ENCODE assay signal across 17 cellular contexts in the genomic region with DNA sequence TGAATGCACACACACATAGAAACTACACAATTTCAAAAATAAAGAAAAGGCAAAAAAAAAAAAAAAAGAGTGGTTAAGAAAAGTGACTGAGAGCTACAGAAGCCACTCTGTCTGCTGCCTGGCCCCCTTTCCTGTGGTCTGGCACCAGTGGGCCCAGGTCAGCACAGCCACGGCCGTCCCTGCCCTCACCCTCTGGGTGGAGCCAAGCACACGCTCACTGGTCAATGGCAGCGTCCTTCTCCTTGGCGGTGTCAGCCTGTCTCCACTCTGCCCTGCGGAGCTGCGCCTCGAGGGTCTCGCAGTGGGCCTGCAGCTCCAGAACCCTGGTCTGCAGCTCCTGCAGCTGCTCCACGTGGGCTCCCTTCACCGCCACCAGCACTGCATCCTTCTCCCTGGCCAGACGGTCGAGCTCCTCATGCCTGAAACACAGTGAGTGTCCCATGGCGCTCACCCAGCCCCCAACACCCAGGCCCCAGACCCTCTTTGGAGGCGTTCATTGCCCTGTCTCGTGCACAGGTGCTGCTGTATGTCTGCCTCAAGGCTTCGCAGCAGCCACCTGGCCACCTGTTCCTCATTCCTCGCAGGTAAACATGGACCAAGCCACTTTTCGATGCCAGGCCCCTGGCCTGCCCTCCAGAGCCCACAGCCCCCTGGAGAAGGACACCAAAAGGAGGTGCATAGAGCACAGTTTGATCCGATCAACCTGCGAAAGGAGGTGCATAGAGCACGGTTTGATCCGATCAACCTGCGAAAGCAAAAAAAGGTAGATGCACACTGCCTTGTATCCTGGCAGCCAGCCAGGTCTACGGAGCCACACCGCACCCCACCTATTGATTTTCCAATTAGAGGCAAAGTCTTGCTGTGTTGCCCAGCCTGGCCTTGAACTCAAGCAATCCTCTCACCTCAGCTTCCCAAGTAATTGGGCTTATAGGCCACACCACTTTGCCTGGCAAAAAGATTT.
"Had no signal": no experiment of that assay in that cellular context is flagged by ENCODE, and none has a peak within 500 bp of the region (broad histone marks: within the 10 kb centered on the region; RNA-seq: fewer than 3 reads in every experiment).

No MANE protein-coding gene starts in this region.

- H3K4me3 Mint-ChIP-seq: activated CD4-positive, alpha-beta memory T cell treated with anti-CD3 and anti-CD28 coated beads, Interleukin-2, amount 10 ng/mL, durations not matched to agents 7 days and 5 days; activated T-cell treated with anti-CD3 and anti-CD28 coated beads, Interleukin-2, amount 50 U/mL, for 72 hours; memory B cell; natural killer cell treated with Interleukin-12 subunit alpha and Interleukin-12 subunit beta and Interleukin-15 and Interleukin-18, amount 100 ng/mL, for 72 hours had no signal

- H3K27ac Mint-ChIP-seq: activated CD4-positive, alpha-beta memory T cell treated with anti-CD3 and anti-CD28 coated beads, Interleukin-2, amount 10 ng/mL, durations not matched to agents 7 days and 5 days; activated T-cell treated with anti-CD3 and anti-CD28 coated beads, Interleukin-2, amount 50 U/mL, for 72 hours; memory B cell; natural killer cell treated with Interleukin-12 subunit alpha and Interleukin-12 subunit beta and Interleukin-15 and Interleukin-18, amount 100 ng/mL, for 72 hours had no signal

- H3K36me3 ChIP-seq: right lobe of liver had no signal

- H3K9me3 Mint-ChIP-seq: activated CD4-positive, alpha-beta memory T cell treated with anti-CD3 and anti-CD28 coated beads, Interleukin-2, amount 10 ng/mL, durations not matched to agents 7 days and 5 days; activated T-cell treated with anti-CD3 and anti-CD28 coated beads, Interleukin-2, amount 50 U/mL, for 72 hours; memory B cell; natural killer cell treated with Interleukin-12 subunit alpha and Interleukin-12 subunit beta and Interleukin-15 and Interleukin-18, amount 100 ng/mL, for 72 hours had no signal

- H3K27ac ChIP-seq: ascending aorta, left ventricle myocardium inferior, psoas muscle, right lobe of liver, upper lobe of left lung had no signal

- DNase-seq: activated CD4-positive, alpha-beta memory T cell treated with anti-CD3 and anti-CD28 coated beads, Interleukin-2, amount 10 ng/mL, durations not matched to agents 7 days and 5 days; activated CD4-positive, alpha-beta T cell treated with anti-CD3 and anti-CD28 coated beads for 1 hour; activated gamma-delta T cell treated with Interleukin-2 at 50 U/mL for 16 hours; activated T-cell treated with anti-CD3 and anti-CD28 coated beads, Interleukin-2, amount 50 U/mL, for 72 hours; effector CD8-positive, alpha-beta T cell; islet precursor cell; left ventricle myocardium inferior; right lobe of liver; stimulated activated CD4-positive, alpha-beta T cell treated with anti-CD3 and anti-CD28 coated beads, Interleukin-12 subunit alpha, Interleukin-12 subunit beta, amount 100 ng/mL, for 4 hours; stimulated activated naive CD4-positive, alpha-beta T cell; substantia nigra; T1000 had no signal

- H3K27me3 Mint-ChIP-seq: activated CD4-positive, alpha-beta memory T cell treated with anti-CD3 and anti-CD28 coated beads, Interleukin-2, amount 10 ng/mL, durations not matched to agents 7 days and 5 days; memory B cell; natural killer cell treated with Interleukin-12 subunit alpha and Interleukin-12 subunit beta and Interleukin-15 and Interleukin-18, amount 100 ng/mL, for 72 hours had no signal

- ATAC-seq: activated T-cell treated with anti-CD3 and anti-CD28 coated beads, Interleukin-2, amount 50 U/mL, for 72 hours; natural killer cell treated with Interleukin-12 subunit alpha and Interleukin-12 subunit beta and Interleukin-15 and Interleukin-18, amount 100 ng/mL, for 72 hours; psoas muscle had no signal

- H3K27me3 ChIP-seq: ascending aorta, right lobe of liver, upper lobe of left lung had no signal

- H3K9me3 ChIP-seq: ascending aorta, left ventricle myocardium inferior, psoas muscle, right lobe of liver, upper lobe of left lung had no signal

- H3K4me1 ChIP-seq: ascending aorta, left ventricle myocardium inferior, psoas muscle, upper lobe of left lung had no signal

- H3K4me3 ChIP-seq: ascending aorta, left ventricle myocardium inferior, psoas muscle, right lobe of liver, upper lobe of left lung had no signal

- H3K4me1 Mint-ChIP-seq: activated CD4-positive, alpha-beta memory T cell treated with anti-CD3 and anti-CD28 coated beads, Interleukin-2, amount 10 ng/mL, durations not matched to agents 7 days and 5 days had no signal
